In the genomic region with DNA sequence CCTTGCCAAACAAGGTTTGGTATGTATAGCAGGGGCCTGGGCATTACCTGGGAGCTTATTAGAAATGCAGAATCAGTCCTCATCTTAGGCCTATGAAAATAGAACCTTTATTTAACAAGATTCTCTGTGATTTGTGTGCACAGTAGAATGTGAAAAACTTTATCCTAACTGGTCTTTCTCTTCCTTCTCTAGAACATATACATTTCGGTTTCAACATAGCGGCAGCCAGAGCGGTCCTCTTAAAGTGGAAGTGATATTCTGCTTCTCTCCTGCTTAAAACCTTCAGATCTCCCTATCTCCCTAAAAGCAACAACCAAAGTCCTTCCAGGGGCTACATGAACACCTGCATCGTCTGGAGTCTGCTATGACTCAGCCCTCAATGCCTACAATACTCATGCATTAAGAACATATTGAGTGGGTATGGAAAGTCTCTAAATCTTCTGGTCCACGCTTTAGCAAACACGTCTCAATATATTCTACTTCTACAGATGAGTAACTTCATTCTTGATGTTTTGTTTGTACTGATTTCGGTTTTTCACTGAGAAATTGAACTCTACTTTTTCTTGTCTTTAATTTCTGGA, we compare ENCODE assay signal across 1 cellular context.
TF ChIP-seq lines count a peak whose summit lies in the region.

No MANE protein-coding gene starts in this region.

TF ChIP-seq in GM12878, 131 proteins besides CTCF, POLR2A, EP300 and RAD21 (continued from another document):
- TF ChIP-seq, protein P1, sequence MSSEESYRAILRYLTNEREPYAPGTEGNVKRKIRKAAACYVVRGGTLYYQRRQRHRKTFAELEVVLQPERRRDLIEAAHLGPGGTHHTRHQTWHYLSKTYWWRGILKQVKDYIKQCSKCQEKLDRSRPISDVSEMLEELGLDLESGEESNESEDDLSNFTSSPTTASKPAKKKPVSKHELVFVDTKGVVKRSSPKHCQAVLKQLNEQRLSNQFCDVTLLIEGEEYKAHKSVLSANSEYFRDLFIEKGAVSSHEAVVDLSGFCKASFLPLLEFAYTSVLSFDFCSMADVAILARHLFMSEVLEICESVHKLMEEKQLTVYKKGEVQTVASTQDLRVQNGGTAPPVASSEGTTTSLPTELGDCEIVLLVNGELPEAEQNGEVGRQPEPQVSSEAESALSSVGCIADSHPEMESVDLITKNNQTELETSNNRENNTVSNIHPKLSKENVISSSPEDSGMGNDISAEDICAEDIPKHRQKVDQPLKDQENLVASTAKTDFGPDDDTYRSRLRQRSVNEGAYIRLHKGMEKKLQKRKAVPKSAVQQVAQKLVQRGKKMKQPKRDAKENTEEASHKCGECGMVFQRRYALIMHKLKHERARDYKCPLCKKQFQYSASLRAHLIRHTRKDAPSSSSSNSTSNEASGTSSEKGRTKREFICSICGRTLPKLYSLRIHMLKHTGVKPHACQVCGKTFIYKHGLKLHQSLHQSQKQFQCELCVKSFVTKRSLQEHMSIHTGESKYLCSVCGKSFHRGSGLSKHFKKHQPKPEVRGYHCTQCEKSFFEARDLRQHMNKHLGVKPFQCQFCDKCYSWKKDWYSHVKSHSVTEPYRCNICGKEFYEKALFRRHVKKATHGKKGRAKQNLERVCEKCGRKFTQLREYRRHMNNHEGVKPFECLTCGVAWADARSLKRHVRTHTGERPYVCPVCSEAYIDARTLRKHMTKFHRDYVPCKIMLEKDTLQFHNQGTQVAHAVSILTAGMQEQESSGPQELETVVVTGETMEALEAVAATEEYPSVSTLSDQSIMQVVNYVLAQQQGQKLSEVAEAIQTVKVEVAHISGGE (CRISPR knock-in tag; IDR thresholded peaks at IDR 0.05): no peak
- TF ChIP-seq, protein P2, sequence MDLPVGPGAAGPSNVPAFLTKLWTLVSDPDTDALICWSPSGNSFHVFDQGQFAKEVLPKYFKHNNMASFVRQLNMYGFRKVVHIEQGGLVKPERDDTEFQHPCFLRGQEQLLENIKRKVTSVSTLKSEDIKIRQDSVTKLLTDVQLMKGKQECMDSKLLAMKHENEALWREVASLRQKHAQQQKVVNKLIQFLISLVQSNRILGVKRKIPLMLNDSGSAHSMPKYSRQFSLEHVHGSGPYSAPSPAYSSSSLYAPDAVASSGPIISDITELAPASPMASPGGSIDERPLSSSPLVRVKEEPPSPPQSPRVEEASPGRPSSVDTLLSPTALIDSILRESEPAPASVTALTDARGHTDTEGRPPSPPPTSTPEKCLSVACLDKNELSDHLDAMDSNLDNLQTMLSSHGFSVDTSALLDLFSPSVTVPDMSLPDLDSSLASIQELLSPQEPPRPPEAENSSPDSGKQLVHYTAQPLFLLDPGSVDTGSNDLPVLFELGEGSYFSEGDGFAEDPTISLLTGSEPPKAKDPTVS (IDR thresholded peaks at IDR 0.05; ENCODE audit: low read depth, low read length): no peak
- TF ChIP-seq, protein P3, sequence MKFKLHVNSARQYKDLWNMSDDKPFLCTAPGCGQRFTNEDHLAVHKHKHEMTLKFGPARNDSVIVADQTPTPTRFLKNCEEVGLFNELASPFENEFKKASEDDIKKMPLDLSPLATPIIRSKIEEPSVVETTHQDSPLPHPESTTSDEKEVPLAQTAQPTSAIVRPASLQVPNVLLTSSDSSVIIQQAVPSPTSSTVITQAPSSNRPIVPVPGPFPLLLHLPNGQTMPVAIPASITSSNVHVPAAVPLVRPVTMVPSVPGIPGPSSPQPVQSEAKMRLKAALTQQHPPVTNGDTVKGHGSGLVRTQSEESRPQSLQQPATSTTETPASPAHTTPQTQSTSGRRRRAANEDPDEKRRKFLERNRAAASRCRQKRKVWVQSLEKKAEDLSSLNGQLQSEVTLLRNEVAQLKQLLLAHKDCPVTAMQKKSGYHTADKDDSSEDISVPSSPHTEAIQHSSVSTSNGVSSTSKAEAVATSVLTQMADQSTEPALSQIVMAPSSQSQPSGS (IDR thresholded peaks at IDR 0.05; ENCODE audit: low read length): peak; percentile 79
- TF ChIP-seq CEBPB (IDR thresholded peaks at IDR 0.05; ENCODE audit: borderline replicate concordance in 1 of 2, low read depth in 2 of 2, low read length in 2 of 2): no peak
- TF ChIP-seq PML (IDR thresholded peaks at IDR 0.05; ENCODE audit: low read length): no peak; the same call in 1 of the 2 replicates
- TF ChIP-seq IKZF1 (conservative IDR thresholded peaks at IDR 0.05): peak; percentile 83
- TF ChIP-seq, protein P4, sequence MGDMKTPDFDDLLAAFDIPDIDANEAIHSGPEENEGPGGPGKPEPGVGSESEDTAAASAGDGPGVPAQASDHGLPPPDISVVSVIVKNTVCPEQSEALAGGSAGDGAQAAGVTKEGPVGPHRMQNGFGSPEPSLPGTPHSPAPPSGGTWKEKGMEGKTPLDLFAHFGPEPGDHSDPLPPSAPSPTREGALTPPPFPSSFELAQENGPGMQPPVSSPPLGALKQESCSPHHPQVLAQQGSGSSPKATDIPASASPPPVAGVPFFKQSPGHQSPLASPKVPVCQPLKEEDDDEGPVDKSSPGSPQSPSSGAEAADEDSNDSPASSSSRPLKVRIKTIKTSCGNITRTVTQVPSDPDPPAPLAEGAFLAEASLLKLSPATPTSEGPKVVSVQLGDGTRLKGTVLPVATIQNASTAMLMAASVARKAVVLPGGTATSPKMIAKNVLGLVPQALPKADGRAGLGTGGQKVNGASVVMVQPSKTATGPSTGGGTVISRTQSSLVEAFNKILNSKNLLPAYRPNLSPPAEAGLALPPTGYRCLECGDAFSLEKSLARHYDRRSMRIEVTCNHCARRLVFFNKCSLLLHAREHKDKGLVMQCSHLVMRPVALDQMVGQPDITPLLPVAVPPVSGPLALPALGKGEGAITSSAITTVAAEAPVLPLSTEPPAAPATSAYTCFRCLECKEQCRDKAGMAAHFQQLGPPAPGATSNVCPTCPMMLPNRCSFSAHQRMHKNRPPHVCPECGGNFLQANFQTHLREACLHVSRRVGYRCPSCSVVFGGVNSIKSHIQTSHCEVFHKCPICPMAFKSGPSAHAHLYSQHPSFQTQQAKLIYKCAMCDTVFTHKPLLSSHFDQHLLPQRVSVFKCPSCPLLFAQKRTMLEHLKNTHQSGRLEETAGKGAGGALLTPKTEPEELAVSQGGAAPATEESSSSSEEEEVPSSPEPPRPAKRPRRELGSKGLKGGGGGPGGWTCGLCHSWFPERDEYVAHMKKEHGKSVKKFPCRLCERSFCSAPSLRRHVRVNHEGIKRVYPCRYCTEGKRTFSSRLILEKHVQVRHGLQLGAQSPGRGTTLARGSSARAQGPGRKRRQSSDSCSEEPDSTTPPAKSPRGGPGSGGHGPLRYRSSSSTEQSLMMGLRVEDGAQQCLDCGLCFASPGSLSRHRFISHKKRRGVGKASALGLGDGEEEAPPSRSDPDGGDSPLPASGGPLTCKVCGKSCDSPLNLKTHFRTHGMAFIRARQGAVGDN (IDR thresholded peaks at IDR 0.05): no peak
- no peak for TF ChIP-seq TCF7 (IDR thresholded peaks at IDR 0.05; ENCODE audit: borderline replicate concordance)
- TF ChIP-seq CREM (IDR thresholded peaks at IDR 0.05; ENCODE audit: low read depth): peak; percentile 77; the same call in 1 of the 2 replicates
- TF ChIP-seq BACH1 (IDR thresholded peaks at IDR 0.05; ENCODE audit: borderline replicate concordance): no peak; the same call in 1 of the 2 replicates
- TF ChIP-seq CHD1 (IDR thresholded peaks at IDR 0.05; ENCODE audit: low read depth, low read length): no peak
- no peak for TF ChIP-seq KDM1A (IDR thresholded peaks at IDR 0.05; ENCODE audit: borderline replicate concordance)
- no peak for TF ChIP-seq RB1 (IDR thresholded peaks at IDR 0.05; ENCODE audit: borderline replicate concordance)
